ENCODE assay signal across 8 cellular contexts in genomic region chr18:8366070-8366469, GRCh38.
"Had no signal": no experiment of that assay in that cellular context is flagged by ENCODE, and none has a peak within 500 bp of the region (broad histone marks: within the 10 kb centered on the region; RNA-seq: fewer than 3 reads in every experiment).

No MANE protein-coding gene starts in this region.

- H3K4me3 ChIP-seq: GM23248, HAP-1 had no signal

- H3K4me3 Mint-ChIP-seq: HFFc6 had no signal

- H3K27ac Mint-ChIP-seq: HFFc6, IgD-negative memory B cell had no signal

- H3K36me3 Mint-ChIP-seq: IgD-negative memory B cell had no signal

- H3K27ac ChIP-seq: GM23248, HL-60 had no signal

- H3K9me3 Mint-ChIP-seq: HFFc6, IgD-negative memory B cell had no signal

- FAIRE-seq: HepG2 had no signal

- DNase-seq: GM23248, GOT3, HFFc6 had no signal

- H3K36me3 ChIP-seq: HAP-1 had no signal

- ATAC-seq: HCT116, HepG2 had no signal
